Comparison of ENCODE assay signal across 8 cellular contexts in genomic region chr22:28801845-28802594, GRCh38. TPM values are rescaled to one million over a fixed set of nuclear protein-coding genes. Genes with fewer than 3 reads are reported as not detected.
DNase-seq lines count a peak whose midpoint lies in the region; ATAC-seq and TF ChIP-seq lines count a peak whose summit lies in the region.

No MANE protein-coding gene starts in this region.

- peaks cover 12% of the 10 kb centered on the region for H3K36me3 Mint-ChIP-seq in T-cell
- H3K36me3 Mint-ChIP-seq in stimulated activated naive B cell treated with anti-CD40 and anti-IgM and Interleukin-4, amounts not matched to agents 10 μg/mL and 1 μg/mL and 100 μg/mL, for 72 hours = peaks cover 20 to 34% of the 10 kb centered on the region in 2 donors

- peaks cover 34 to 53% (median 45%) of the 10 kb centered on the region in 3 donors for H3K4me1 Mint-ChIP-seq in T-cell
- peaks cover 7 to 33% of the 10 kb centered on the region in 2 donors for H3K4me1 Mint-ChIP-seq in stimulated activated naive B cell treated with anti-CD40 and anti-IgM and Interleukin-4, amounts not matched to agents 10 μg/mL and 1 μg/mL and 100 μg/mL, for 72 hours

- H3K27me3 Mint-ChIP-seq in T-cell = no peaks in the 10 kb centered on the region
- H3K27me3 Mint-ChIP-seq in stimulated activated naive B cell treated with anti-CD40 and anti-IgM and Interleukin-4, amounts not matched to agents 10 μg/mL and 1 μg/mL and 100 μg/mL, for 72 hours = no peaks in the 10 kb centered on the region

- TF ChIP-seq CTCF in BE2C (IDR thresholded peaks at IDR 0.05; ENCODE audit: low read depth, low read length) = no peak

- no peaks in the 10 kb centered on the region for H3K9me3 ChIP-seq in BE2C

- DNase-seq in SHP77 (lab: John Stamatoyannopoulos, UW) = peak; percentile 18 to 46
- no peak for DNase-seq in SHP77 treated with DMSO at 0.1 percent for 48 hours (lab: John Stamatoyannopoulos, UW)
- no peak for DNase-seq in T-cell
- DNase-seq in glomerular visceral epithelial cell (ENCODE audit: extremely low spot score) = peak; percentile 28
- DNase-seq in stimulated activated naive B cell treated with anti-CD40 and anti-IgM and Interleukin-4, amounts not matched to agents 10 μg/mL and 1 μg/mL and 100 μg/mL, for 72 hours = peak; percentile 18
- no peak for DNase-seq in BE2C
- no peak for DNase-seq in DMS79 treated with DMSO at 0.1 percent for 48 hours (lab: John Stamatoyannopoulos, UW)
- DNase-seq in kidney glomerular epithelial cell (lab: John Stamatoyannopoulos, UW) = no peak

- no peaks in the 10 kb centered on the region for H3K27me3 ChIP-seq in BE2C

- POLR2A ChIA-PET in T-cell (lab: Charles Lee) = interaction anchor here (0.7 to 1.4 kb wide), 3 partner anchors 15 to 20 kb away, joined by 4 to 7 read pairs (median 4); no protein-coding TSS in a partner anchor

- no peaks in the 10 kb centered on the region for H3K4me1 ChIP-seq in BE2C

- H3K4me3 ChIP-seq in BE2C (ENCODE audit: low read depth, low read length) = no peak overlapping the region

- CTCF ChIA-PET in T-cell (lab: Charles Lee) = interaction anchor here (0.6 to 4.9 kb wide), 12 partner anchors 10 to 277 kb away, joined by 3 to 35 read pairs (median 4); partner anchors contain the start of gene CCDC117 (in 1 of the 2)

- H3K36me3 ChIP-seq in BE2C = peaks cover 20% of the 10 kb centered on the region

- H3K4me3 Mint-ChIP-seq in T-cell = peak overlapping the region; percentile 84 to 97 (median 84)
- H3K4me3 Mint-ChIP-seq in stimulated activated naive B cell treated with anti-CD40 and anti-IgM and Interleukin-4, amounts not matched to agents 10 μg/mL and 1 μg/mL and 100 μg/mL, for 72 hours = peak overlapping the region; percentile 86 to 88

- ATAC-seq in T-cell (replicated peaks in 1 of 4) = no peak
- ATAC-seq in stimulated activated naive B cell treated with anti-CD40 and anti-IgM and Interleukin-4, amounts not matched to agents 10 μg/mL and 1 μg/mL and 100 μg/mL, for 72 hours (replicated peaks) = peak in 1 of 2 donors; percentile 12

- no peaks in the 10 kb centered on the region for H3K9me3 Mint-ChIP-seq in T-cell
- no peaks in the 10 kb centered on the region for H3K9me3 Mint-ChIP-seq in stimulated activated naive B cell treated with anti-CD40 and anti-IgM and Interleukin-4, amounts not matched to agents 10 μg/mL and 1 μg/mL and 100 μg/mL, for 72 hours

- peak overlapping the region; percentile 90 to 93 for H3K27ac Mint-ChIP-seq in T-cell
- peak overlapping the region; percentile 96 for H3K27ac Mint-ChIP-seq in stimulated activated naive B cell treated with anti-CD40 and anti-IgM and Interleukin-4, amounts not matched to agents 10 μg/mL and 1 μg/mL and 100 μg/mL, for 72 hours

RNA-seq across cellular contexts. Expression of gene XBP1, which starts 1.7 kb away (rescaled TPM):
- 100 to 1,000 TPM; 132 to 205 (median 140) TPM for total RNA-seq in T-cell
- polyA plus RNA-seq in BE2C (2012; ENCODE audit: insufficient read depth, insufficient read length, low read depth) = 136 TPM

RNA-seq across cellular contexts. Expression of gene CCDC117, which starts 29.5 kb away (rescaled TPM):
- total RNA-seq in T-cell = 10 to 100 TPM; 14.4 to 22.7 (median 17.4) TPM
- polyA plus RNA-seq in BE2C (2012; ENCODE audit: insufficient read depth, insufficient read length, low read depth) = 8.4 TPM

Comparison
In these comparisons a context has a peak if more than half of its experiments do, and no peak if none do; other contexts are left out.
1. DNase-seq: peak in SHP77 (2 of 2), glomerular visceral epithelial cell (single experiment) and stimulated activated naive B cell treated with anti-CD40 and anti-IgM and Interleukin-4, amounts not matched to agents 10 μg/mL and 1 μg/mL and 100 μg/mL, for 72 hours (single experiment); none in SHP77 treated with DMSO at 0.1 percent for 48 hours (single experiment), T-cell (0 of 34), BE2C (single experiment), DMS79 treated with DMSO at 0.1 percent for 48 hours (single experiment) and kidney glomerular epithelial cell (single experiment).